Comparison of ENCODE assay signal across 1 cellular context in genomic region chr14:21476925-21477681, GRCh38.
TF ChIP-seq lines count a peak whose summit lies in the region.

Gene RAB2B, minus strand, starts transcription at chr14:21476959. Its CDS starts 87 bp downstream, at chr14:21476872.
Gene TOX4, plus strand, starts transcription at chr14:21477195. Its CDS starts 84 bp downstream, at chr14:21477279.

TF ChIP-seq in K562, 482 proteins besides CTCF, POLR2A, EP300 and RAD21 (continued from another document and continues in another):
- 0 out of 4 replicates have a peak, but pooled peaks of 1 of the 2 experiments have one; percentile 45 for TF ChIP-seq ZNF639 (CRISPR knock-in tag; conservative IDR thresholded peaks at IDR 0.05 in 1 of 2, IDR thresholded peaks at IDR 0.05 in 1 of 2)
- TF ChIP-seq TGIF2 (CRISPR knock-in tag; IDR thresholded peaks at IDR 0.05): no peak
- peak; percentile 77; the same call in 1 of the 2 replicates for TF ChIP-seq HBP1 (CRISPR knock-in tag; IDR thresholded peaks at IDR 0.05)
- peak in 2 of 3 experiments; percentile 28 to 43 for TF ChIP-seq YY1 (IDR thresholded peaks at IDR 0.05; ENCODE audit: borderline replicate concordance in 1 of 3, control insufficient read depth in 1 of 3, extremely low read depth in 1 of 3, insufficient read depth in 3 of 3, insufficient read length in 1 of 3, insufficient replicate concordance in 2 of 3, low read depth in 1 of 3, low read length in 2 of 3)
- peak; percentile 37; the same call in 1 of the 2 replicates for TF ChIP-seq NCOR1 (IDR thresholded peaks at IDR 0.05)
- peak; percentile 56 for TF ChIP-seq TOE1 (IDR thresholded peaks at IDR 0.05; ENCODE audit: borderline replicate concordance)
- no peak for TF ChIP-seq TOE1 (CRISPR knock-in tag; IDR thresholded peaks at IDR 0.05; ENCODE audit: borderline replicate concordance, low read depth)
- TF ChIP-seq ZBTB7A (IDR thresholded peaks at IDR 0.05; ENCODE audit: borderline replicate concordance, control insufficient read depth, low read depth, low read length): peak; percentile 77
- TF ChIP-seq SMC3 (conservative IDR thresholded peaks at IDR 0.05; ENCODE audit: insufficient read depth, low read depth, low read length): peak; percentile 52
- no peak for TF ChIP-seq SRSF3 (IDR thresholded peaks at IDR 0.05; ENCODE audit: insufficient read depth, low read length)
- no peak for TF ChIP-seq FOXP1 (CRISPR knock-in tag; IDR thresholded peaks at IDR 0.05)
- TF ChIP-seq ZNF696 (CRISPR knock-in tag; conservative IDR thresholded peaks at IDR 0.05): no peak
- peak; percentile 82 for TF ChIP-seq SP1 (CRISPR knock-in tag; IDR thresholded peaks at IDR 0.05)
- TF ChIP-seq TAF9B (IDR thresholded peaks at IDR 0.05; ENCODE audit: partially characterized antibody): peak; percentile 36
- TF ChIP-seq, protein P1, sequence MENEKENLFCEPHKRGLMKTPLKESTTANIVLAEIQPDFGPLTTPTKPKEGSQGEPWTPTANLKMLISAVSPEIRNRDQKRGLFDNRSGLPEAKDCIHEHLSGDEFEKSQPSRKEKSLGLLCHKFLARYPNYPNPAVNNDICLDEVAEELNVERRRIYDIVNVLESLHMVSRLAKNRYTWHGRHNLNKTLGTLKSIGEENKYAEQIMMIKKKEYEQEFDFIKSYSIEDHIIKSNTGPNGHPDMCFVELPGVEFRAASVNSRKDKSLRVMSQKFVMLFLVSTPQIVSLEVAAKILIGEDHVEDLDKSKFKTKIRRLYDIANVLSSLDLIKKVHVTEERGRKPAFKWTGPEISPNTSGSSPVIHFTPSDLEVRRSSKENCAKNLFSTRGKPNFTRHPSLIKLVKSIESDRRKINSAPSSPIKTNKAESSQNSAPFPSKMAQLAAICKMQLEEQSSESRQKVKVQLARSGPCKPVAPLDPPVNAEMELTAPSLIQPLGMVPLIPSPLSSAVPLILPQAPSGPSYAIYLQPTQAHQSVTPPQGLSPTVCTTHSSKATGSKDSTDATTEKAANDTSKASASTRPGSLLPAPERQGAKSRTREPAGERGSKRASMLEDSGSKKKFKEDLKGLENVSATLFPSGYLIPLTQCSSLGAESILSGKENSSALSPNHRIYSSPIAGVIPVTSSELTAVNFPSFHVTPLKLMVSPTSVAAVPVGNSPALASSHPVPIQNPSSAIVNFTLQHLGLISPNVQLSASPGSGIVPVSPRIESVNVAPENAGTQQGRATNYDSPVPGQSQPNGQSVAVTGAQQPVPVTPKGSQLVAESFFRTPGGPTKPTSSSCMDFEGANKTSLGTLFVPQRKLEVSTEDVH (IDR thresholded peaks at IDR 0.05; ENCODE audit: low read depth, partially characterized antibody): peak; percentile 67
- TF ChIP-seq, protein P2, sequence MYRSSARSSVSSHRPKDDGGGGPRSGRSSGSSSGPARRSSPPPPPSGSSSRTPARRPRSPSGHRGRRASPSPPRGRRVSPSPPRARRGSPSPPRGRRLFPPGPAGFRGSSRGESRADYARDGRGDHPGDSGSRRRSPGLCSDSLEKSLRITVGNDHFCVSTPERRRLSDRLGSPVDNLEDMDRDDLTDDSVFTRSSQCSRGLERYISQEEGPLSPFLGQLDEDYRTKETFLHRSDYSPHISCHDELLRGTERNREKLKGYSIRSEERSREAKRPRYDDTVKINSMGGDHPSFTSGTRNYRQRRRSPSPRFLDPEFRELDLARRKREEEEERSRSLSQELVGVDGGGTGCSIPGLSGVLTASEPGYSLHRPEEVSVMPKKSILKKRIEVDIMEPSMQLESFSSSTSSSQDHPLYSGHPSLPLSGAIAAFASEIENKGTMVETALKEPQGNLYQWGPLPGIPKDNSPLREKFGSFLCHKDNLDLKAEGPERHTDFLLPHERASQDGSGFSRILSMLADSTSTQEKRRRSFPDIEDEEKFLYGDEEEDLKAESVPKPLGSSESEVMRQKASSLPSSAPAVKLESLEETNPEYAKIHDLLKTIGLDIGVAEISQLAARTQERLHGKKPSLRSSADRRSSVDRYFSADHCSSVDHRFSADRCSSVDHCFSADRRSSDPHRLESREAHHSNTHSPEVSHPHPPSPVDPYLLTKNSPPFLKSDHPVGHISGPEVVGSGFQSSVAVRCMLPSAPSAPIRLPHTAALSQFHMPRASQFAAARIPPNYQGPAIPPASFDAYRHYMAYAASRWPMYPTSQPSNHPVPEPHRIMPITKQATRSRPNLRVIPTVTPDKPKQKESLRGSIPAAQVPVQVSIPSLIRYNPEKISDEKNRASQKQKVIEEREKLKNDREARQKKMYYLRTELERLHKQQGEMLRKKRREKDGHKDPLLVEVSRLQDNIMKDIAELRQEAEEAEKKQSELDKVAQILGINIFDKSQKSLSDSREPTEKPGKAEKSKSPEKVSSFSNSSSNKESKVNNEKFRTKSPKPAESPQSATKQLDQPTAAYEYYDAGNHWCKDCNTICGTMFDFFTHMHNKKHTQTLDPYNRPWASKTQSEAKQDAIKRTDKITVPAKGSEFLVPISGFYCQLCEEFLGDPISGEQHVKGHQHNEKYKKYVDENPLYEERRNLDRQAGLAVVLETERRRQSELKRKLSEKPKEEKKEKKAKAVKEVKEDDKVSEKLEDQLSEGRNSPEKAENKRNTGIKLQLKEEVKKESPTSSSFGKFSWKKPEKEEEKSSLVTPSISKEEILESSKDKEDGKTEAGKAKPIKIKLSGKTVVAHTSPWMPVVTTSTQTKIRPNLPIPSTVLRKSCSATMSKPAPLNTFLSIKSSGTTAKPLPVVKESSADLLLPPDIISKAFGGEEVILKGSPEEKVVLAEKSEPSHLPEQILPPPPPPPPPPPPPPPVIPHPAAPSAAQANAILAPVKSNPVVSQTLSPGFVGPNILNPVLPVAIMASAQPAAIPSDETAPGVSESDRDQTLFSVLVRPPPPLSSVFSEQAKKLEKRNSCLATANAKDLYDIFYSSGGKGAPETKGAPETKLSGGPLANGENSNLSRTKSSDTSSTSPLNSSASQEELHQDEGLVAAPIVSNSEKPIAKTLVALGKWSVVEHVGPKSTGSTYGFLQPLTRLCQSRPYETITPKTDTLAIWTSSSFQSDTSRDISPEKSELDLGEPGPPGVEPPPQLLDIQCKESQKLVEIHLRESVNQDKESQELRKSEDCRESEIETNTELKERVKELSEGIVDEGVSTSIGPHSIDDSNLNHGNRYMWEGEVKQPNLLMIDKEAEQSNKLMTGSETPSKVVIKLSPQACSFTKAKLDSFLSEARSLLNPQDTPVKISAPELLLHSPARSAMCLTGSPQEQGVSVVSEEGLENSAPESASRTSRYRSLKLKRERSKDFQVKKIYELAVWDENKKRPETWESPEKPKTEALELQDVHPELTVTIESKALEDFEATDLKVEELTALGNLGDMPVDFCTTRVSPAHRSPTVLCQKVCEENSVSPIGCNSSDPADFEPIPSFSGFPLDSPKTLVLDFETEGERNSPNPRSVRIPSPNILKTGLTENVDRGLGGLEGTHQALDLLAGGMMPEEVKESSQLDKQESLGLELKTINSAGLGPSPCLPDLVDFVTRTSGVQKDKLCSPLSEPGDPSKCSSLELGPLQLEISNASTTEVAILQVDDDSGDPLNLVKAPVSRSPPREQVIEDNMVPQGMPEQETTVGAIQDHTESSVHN (IDR thresholded peaks at IDR 0.05; ENCODE audit: borderline replicate concordance in 1 of 2, low read depth in 1 of 2): no peak
- TF ChIP-seq ZBTB17 (CRISPR knock-in tag; IDR thresholded peaks at IDR 0.05): no peak
- TF ChIP-seq HNRNPK (IDR thresholded peaks at IDR 0.05; ENCODE audit: low read depth, low read length, poor library complexity, severe bottlenecking): no peak
- no peak for TF ChIP-seq NCOA6 (IDR thresholded peaks at IDR 0.05)
- TF ChIP-seq C11orf30 (IDR thresholded peaks at IDR 0.05; ENCODE audit: low read depth): peak; percentile 93
- no peak for TF ChIP-seq FOXK1 (CRISPR knock-in tag; IDR thresholded peaks at IDR 0.05; ENCODE audit: borderline replicate concordance)
- TF ChIP-seq HLTF (IDR thresholded peaks at IDR 0.05): 0 out of 2 replicates have a peak, but pooled peaks have one; percentile 52
- TF ChIP-seq VEZF1 (CRISPR knock-in tag; IDR thresholded peaks at IDR 0.05): peak; percentile 100
- TF ChIP-seq, protein P3, sequence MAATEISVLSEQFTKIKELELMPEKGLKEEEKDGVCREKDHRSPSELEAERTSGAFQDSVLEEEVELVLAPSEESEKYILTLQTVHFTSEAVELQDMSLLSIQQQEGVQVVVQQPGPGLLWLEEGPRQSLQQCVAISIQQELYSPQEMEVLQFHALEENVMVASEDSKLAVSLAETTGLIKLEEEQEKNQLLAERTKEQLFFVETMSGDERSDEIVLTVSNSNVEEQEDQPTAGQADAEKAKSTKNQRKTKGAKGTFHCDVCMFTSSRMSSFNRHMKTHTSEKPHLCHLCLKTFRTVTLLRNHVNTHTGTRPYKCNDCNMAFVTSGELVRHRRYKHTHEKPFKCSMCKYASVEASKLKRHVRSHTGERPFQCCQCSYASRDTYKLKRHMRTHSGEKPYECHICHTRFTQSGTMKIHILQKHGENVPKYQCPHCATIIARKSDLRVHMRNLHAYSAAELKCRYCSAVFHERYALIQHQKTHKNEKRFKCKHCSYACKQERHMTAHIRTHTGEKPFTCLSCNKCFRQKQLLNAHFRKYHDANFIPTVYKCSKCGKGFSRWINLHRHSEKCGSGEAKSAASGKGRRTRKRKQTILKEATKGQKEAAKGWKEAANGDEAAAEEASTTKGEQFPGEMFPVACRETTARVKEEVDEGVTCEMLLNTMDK (IDR thresholded peaks at IDR 0.05; ENCODE audit: borderline replicate concordance, insufficient read depth, low read depth, low read length, poor library complexity, severe bottlenecking): peak; percentile 78
- TF ChIP-seq ATF1 (CRISPR knock-in tag; IDR thresholded peaks at IDR 0.05): no peak
- peak; percentile 93 for TF ChIP-seq ATF1 (tag; IDR thresholded peaks at IDR 0.05)
- peak; percentile 82 for TF ChIP-seq POLR2AphosphoS5 (IDR thresholded peaks at IDR 0.05; ENCODE audit: control insufficient read depth, insufficient read depth, low read depth, low read length)
